Comparison of ENCODE assay signal across 22 cellular contexts in the genomic region with DNA sequence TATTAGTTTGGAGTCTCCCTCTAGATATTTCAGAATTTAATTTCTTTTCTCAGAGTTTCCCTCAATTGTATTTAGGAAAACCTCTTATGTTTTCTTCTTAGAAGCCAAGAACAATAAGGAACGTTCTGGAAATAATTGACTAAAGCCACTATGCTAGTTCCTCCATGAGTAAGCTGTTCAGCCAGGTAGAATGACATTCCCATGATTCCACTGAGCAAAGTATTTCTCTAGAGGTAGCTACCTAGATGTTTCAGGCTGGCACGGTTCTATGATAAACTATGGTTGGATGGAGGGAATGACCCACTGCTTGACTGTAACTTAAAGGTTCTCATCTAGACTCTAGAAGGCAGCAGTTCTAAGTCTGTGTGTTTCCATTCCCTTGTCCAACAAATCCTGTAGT.
"Had no signal": no experiment of that assay in that cellular context is flagged by ENCODE, and none has a peak within 500 bp of the region (broad histone marks: within the 10 kb centered on the region; RNA-seq: fewer than 3 reads in every experiment).

No MANE protein-coding gene starts in this region.

- H3K4me3 Mint-ChIP-seq: effector memory CD8-positive, alpha-beta T cell; immature natural killer cell; naive thymus-derived CD8-positive, alpha-beta T cell; nephron progenitor cell; stimulated activated naive B cell treated with anti-CD40 and anti-IgM and Interleukin-4, amounts not matched to agents 10 μg/mL and 1 μg/mL and 100 μg/mL, for 72 hours; stimulated activated naive CD8-positive, alpha-beta T cell treated with anti-CD3 and anti-CD28 coated beads, Interleukin-15, Interleukin-2, amounts not matched to agents 100 ng/mL and 50 ng/mL, for 24 hours; type B pancreatic cell had no signal

- H3K4me1 Mint-ChIP-seq: immature natural killer cell; naive thymus-derived CD8-positive, alpha-beta T cell; stimulated activated naive B cell treated with anti-CD40 and anti-IgM and Interleukin-4, amounts not matched to agents 10 μg/mL and 1 μg/mL and 100 μg/mL, for 72 hours had no signal

- H3K9me3 Mint-ChIP-seq: nephron progenitor cell; stimulated activated naive B cell treated with anti-CD40 and anti-IgM and Interleukin-4, amounts not matched to agents 10 μg/mL and 1 μg/mL and 100 μg/mL, for 72 hours; stimulated activated naive CD8-positive, alpha-beta T cell treated with anti-CD3 and anti-CD28 coated beads, Interleukin-15, Interleukin-2, amounts not matched to agents 100 ng/mL and 50 ng/mL, for 24 hours; type B pancreatic cell had no signal

- H3K27me3 Mint-ChIP-seq: effector memory CD8-positive, alpha-beta T cell; stimulated activated naive B cell treated with anti-CD40 and anti-IgM and Interleukin-4, amounts not matched to agents 10 μg/mL and 1 μg/mL and 100 μg/mL, for 72 hours; stimulated activated naive CD8-positive, alpha-beta T cell treated with anti-CD3 and anti-CD28 coated beads, Interleukin-15, Interleukin-2, amounts not matched to agents 100 ng/mL and 50 ng/mL, for 24 hours; type B pancreatic cell had no signal

- H3K36me3 ChIP-seq: breast epithelium, pancreas, right lobe of liver, suprapubic skin had no signal

- H3K4me1 ChIP-seq: breast epithelium, pancreas, right lobe of liver, suprapubic skin had no signal

- ATAC-seq: effector memory CD8-positive, alpha-beta T cell; left cardiac atrium; naive thymus-derived CD8-positive, alpha-beta T cell; pancreas; right lobe of liver; stimulated activated naive B cell treated with anti-CD40 and anti-IgM and Interleukin-4, amounts not matched to agents 10 μg/mL and 1 μg/mL and 100 μg/mL, for 72 hours had no signal

- H3K27me3 ChIP-seq: breast epithelium, pancreas, right lobe of liver, suprapubic skin had no signal

- DNase-seq: cortex of kidney; effector memory CD8-positive, alpha-beta T cell; erythroblast; hypothalamus; immature natural killer cell; islet precursor cell; left cardiac atrium; mesendoderm; midbrain; naive thymus-derived CD8-positive, alpha-beta T cell; nephron progenitor cell; nucleus accumbens; pancreas; right lobe of liver; small intestine; stimulated activated CD4-positive, alpha-beta T cell treated with anti-CD3 and anti-CD28 coated beads, Interleukin-15, amount 100 ng/mL, for 24 hours; stimulated activated CD4-positive, alpha-beta T cell treated with anti-CD3 and anti-CD28 coated beads, Interleukin-2, amount 100 ng/mL, for 48 hours; stimulated activated naive B cell treated with anti-CD40 and anti-IgM and Interleukin-4, amounts not matched to agents 10 μg/mL and 1 μg/mL and 100 μg/mL, for 72 hours had no signal

- H3K36me3 Mint-ChIP-seq: immature natural killer cell; naive thymus-derived CD8-positive, alpha-beta T cell; stimulated activated naive B cell treated with anti-CD40 and anti-IgM and Interleukin-4, amounts not matched to agents 10 μg/mL and 1 μg/mL and 100 μg/mL, for 72 hours; type B pancreatic cell had no signal

- H3K27ac ChIP-seq: breast epithelium, pancreas, right lobe of liver, suprapubic skin had no signal

- H3K9me3 ChIP-seq: breast epithelium, pancreas, right lobe of liver, suprapubic skin had no signal

- H3K27ac Mint-ChIP-seq: effector memory CD8-positive, alpha-beta T cell; immature natural killer cell; naive thymus-derived CD8-positive, alpha-beta T cell; stimulated activated naive B cell treated with anti-CD40 and anti-IgM and Interleukin-4, amounts not matched to agents 10 μg/mL and 1 μg/mL and 100 μg/mL, for 72 hours; stimulated activated naive CD8-positive, alpha-beta T cell treated with anti-CD3 and anti-CD28 coated beads, Interleukin-15, Interleukin-2, amounts not matched to agents 100 ng/mL and 50 ng/mL, for 24 hours; type B pancreatic cell had no signal

- H3K4me3 ChIP-seq: breast epithelium, pancreas, right lobe of liver, suprapubic skin had no signal
